Comparison of ENCODE assay signal across 8 cellular contexts in genomic region chr14:100221419-100222218, GRCh38. TPM values are rescaled to one million over a fixed set of nuclear protein-coding genes. Genes with fewer than 3 reads are reported as not detected.
DNase-seq lines count a peak whose midpoint lies in the region; ATAC-seq and TF ChIP-seq lines count a peak whose summit lies in the region.

No MANE protein-coding gene starts in this region.

- intact Hi-C loops in A673 (cut with micrococcal nuclease; ENCODE audit: unreplicated experiment), result no loop called here
- intact Hi-C loops in activated CD8-positive, alpha-beta T cell treated with anti-CD3 and anti-CD28 coated beads for 36 hours (cut with micrococcal nuclease), result no loop called here
- intact Hi-C loops in esophagus squamous epithelium (cut with DNase I), result no loop called here

- TF ChIP-seq CTCF in A673 (conservative IDR thresholded peaks at IDR 0.05; ENCODE audit: low read depth, low read length) (no peak), esophagus squamous epithelium (IDR thresholded peaks at IDR 0.05) (no peak), nephron progenitor cell (IDR thresholded peaks at IDR 0.05) (no peak), thoracic aorta (IDR thresholded peaks at IDR 0.05) (no peak)
- TF ChIP-seq CTCF in activated CD8-positive, alpha-beta T cell treated with anti-CD3 and anti-CD28 coated beads for 36 hours (IDR thresholded peaks at IDR 0.05), result no peak

- TF ChIP-seq POLR2A in esophagus squamous epithelium (IDR thresholded peaks at IDR 0.05), result peak in 1 of 4 donors; percentile 17

- H3K36me3 Mint-ChIP-seq in activated CD8-positive, alpha-beta T cell treated with anti-CD3 and anti-CD28 coated beads for 36 hours (ENCODE audit: low read depth), result no peaks in the 10 kb centered on the region
- H3K36me3 Mint-ChIP-seq in nephron progenitor cell (ENCODE audit: low read depth), result peaks cover 5% of the 10 kb centered on the region

- H3K27ac Mint-ChIP-seq in activated CD8-positive, alpha-beta T cell treated with anti-CD3 and anti-CD28 coated beads for 36 hours, result no peak overlapping the region
- no peak overlapping the region for H3K27ac Mint-ChIP-seq in nephron progenitor cell

- H3K27ac ChIP-seq in A673 (ENCODE audit: low read depth, low read length, poor library complexity, severe bottlenecking) (peak overlapping the region; percentile 80), esophagus squamous epithelium (peak overlapping the region; percentile 57 to 81 (median 66)), thoracic aorta (peak overlapping the region; percentile 29 to 50)

- ATAC-seq in GM18858 (IDR thresholded peaks at IDR 0.05; ENCODE audit: unreplicated experiment), result peak; percentile 96
- ATAC-seq in HG03039 (IDR thresholded peaks at IDR 0.05; ENCODE audit: unreplicated experiment), result peak; percentile 86
- peak; percentile 91 for ATAC-seq in activated CD8-positive, alpha-beta T cell treated with anti-CD3 and anti-CD28 coated beads for 36 hours
- ATAC-seq in thoracic aorta (ENCODE audit: insufficient number of reproducible peaks, low FRiP score, low read depth), result peak; percentile 18

- peaks cover 36% of the 10 kb centered on the region for H3K4me1 ChIP-seq in A673 (ENCODE audit: insufficient read depth, low read length, poor library complexity, severe bottlenecking)
- H3K4me1 ChIP-seq in esophagus squamous epithelium, result peaks cover 4 to 39% (median 9%) of the 10 kb centered on the region in 3 donors
- peaks cover 10 to 36% of the 10 kb centered on the region in 2 donors for H3K4me1 ChIP-seq in thoracic aorta (ENCODE audit: control insufficient read depth in 1 of 2, low read depth in 2 of 2)

- H3K9me3 Mint-ChIP-seq in activated CD8-positive, alpha-beta T cell treated with anti-CD3 and anti-CD28 coated beads for 36 hours, result no peaks in the 10 kb centered on the region
- no peaks in the 10 kb centered on the region for H3K9me3 Mint-ChIP-seq in nephron progenitor cell

- CTCF ChIA-PET in A673 (lab: Charles Lee), result no interaction called here
- CTCF ChIA-PET in activated CD8-positive, alpha-beta T cell treated with anti-CD3 and anti-CD28 coated beads for 36 hours (lab: Charles Lee), result interaction anchor here (0.7 to 4.2 kb wide), 15 partner anchors 9 to 238 kb away, joined by 3 to 42 read pairs (median 4); a partner anchor contains a TSS

- H3K4me3 Mint-ChIP-seq in activated CD8-positive, alpha-beta T cell treated with anti-CD3 and anti-CD28 coated beads for 36 hours, result no peak overlapping the region
- H3K4me3 Mint-ChIP-seq in nephron progenitor cell, result no peak overlapping the region

- BruUV-seq in A673 (replicated peaks; lab: Mats Ljungman, UMichigan), result no TSS peak

- H3K27me3 Mint-ChIP-seq in activated CD8-positive, alpha-beta T cell treated with anti-CD3 and anti-CD28 coated beads for 36 hours, result no peaks in the 10 kb centered on the region
- H3K27me3 Mint-ChIP-seq in nephron progenitor cell (ENCODE audit: low read depth, poor library complexity), result no peaks in the 10 kb centered on the region

- DNase-seq in A673 (ENCODE audit: low spot score) (peak; percentile 79), NCI-H510A (lab: John Stamatoyannopoulos, UW) (peak; percentile 68), esophagus squamous epithelium (lab: John Stamatoyannopoulos, UW) (no peak), nephron progenitor cell (peak; percentile 48), thoracic aorta (ENCODE audit: low spot score) (no peak)
- DNase-seq in activated CD8-positive, alpha-beta T cell treated with anti-CD3 and anti-CD28 coated beads for 36 hours, result peak; percentile 84

- H3K4me3 ChIP-seq in A673 (ENCODE audit: low read depth, low read length, poor library complexity, severe bottlenecking) (peak overlapping the region; percentile 49), esophagus squamous epithelium (peak overlapping the region; percentile 26 to 65 (median 48)), thoracic aorta (peak overlapping the region; percentile 70)

- H3K27me3 ChIP-seq in A673 (replicated peaks; ENCODE audit: insufficient read depth, low read depth, low read length, poor library complexity) (no peaks in the 10 kb centered on the region), esophagus squamous epithelium (no peaks in the 10 kb centered on the region), thoracic aorta (replicated peaks; ENCODE audit: insufficient read depth) (no peaks in the 10 kb centered on the region)

- H3K9me3 ChIP-seq in A673 (ENCODE audit: low read depth, low read length, poor library complexity, severe bottlenecking) (no peaks in the 10 kb centered on the region), esophagus squamous epithelium (no peaks in the 10 kb centered on the region), thoracic aorta (no peaks in the 10 kb centered on the region)

- peaks cover 5% of the 10 kb centered on the region for H3K4me1 Mint-ChIP-seq in activated CD8-positive, alpha-beta T cell treated with anti-CD3 and anti-CD28 coated beads for 36 hours (ENCODE audit: low read depth)
- peaks cover 21% of the 10 kb centered on the region for H3K4me1 Mint-ChIP-seq in nephron progenitor cell

- 4 to 7% methylated on average over 11 of the region's 16 CpGs for WGBS in esophagus squamous epithelium, 2 donors

- H3K36me3 ChIP-seq in A673 (ENCODE audit: insufficient read depth, low read length, poor library complexity, severe bottlenecking) (no peaks in the 10 kb centered on the region), esophagus squamous epithelium (no peaks in the 10 kb centered on the region), thoracic aorta (no peaks in the 10 kb centered on the region)

- POLR2A ChIA-PET in A673 (lab: Charles Lee; ENCODE audit: low non-redundant PET), result interaction anchor here (0.7 to 0.9 kb wide), 2 partner anchors 16 to 249 kb away, joined by 3 to 5 read pairs; no protein-coding TSS in a partner anchor
- POLR2A ChIA-PET in activated CD8-positive, alpha-beta T cell treated with anti-CD3 and anti-CD28 coated beads for 36 hours (lab: Charles Lee), result interaction anchor here (0.9 to 4.4 kb wide), 12 partner anchors 8 to 156 kb away, joined by 3 to 51 read pairs (median 4); partner anchors contain the start of gene EVL

RNA-seq across cellular contexts. Expression of gene YY1, which starts 17.3 kb away (rescaled TPM):
- 89.3 and 97.0 TPM in 2 replicates for total RNA-seq in A673 (2021)
- 100 to 1,000 TPM; 105 TPM for total RNA-seq in activated CD8-positive, alpha-beta T cell treated with anti-CD3 and anti-CD28 coated beads for 36 hours
- 10 to 100 TPM; 30.6 to 46.5 (median 33.5) TPM for total RNA-seq in esophagus squamous epithelium
- 10 to 100 TPM; 42.8 to 52.3 TPM for total RNA-seq in thoracic aorta

Comparison
In these comparisons a context has a peak if more than half of its experiments do, and no peak if none do; other contexts are left out.
1. DNase-seq: peak in A673 (single experiment), NCI-H510A (single experiment), activated CD8-positive, alpha-beta T cell treated with anti-CD3 and anti-CD28 coated beads for 36 hours (single experiment) and nephron progenitor cell (single experiment); none in esophagus squamous epithelium (single experiment) and thoracic aorta (single experiment).
2. ATAC-seq: peak in every context shown above with its lines; median percentile 96 in GM18858; 91 in activated CD8-positive, alpha-beta T cell treated with anti-CD3 and anti-CD28 coated beads for 36 hours; 86 in HG03039; 18 in thoracic aorta.
3. Peak in every context shown above with its lines, with median percentiles within 50 percentile points of each other: H3K27ac ChIP-seq and H3K4me3 ChIP-seq.